In the genomic region with DNA sequence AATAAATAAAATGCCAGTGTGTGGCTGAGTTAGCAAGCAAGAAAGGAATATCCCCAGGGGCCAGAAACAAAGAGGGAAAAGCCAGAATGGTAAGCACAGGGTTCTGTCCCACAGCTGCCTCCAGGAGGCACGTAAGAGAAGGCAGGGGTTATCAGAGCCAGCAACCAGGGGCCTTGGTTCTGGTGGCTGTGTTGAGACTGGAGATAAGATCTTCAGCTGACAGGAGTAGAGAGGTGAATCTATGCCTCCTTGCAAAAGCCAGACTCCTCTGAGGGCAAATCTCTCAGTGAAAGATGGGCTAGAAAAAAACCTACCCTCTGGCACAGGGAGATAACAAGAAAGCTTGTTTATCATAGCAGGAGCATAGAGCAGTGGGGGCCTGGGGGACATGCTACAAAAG, we compare ENCODE assay signal across 18 cellular contexts. TPM values are rescaled to one million over a fixed set of nuclear protein-coding genes. Genes with fewer than 3 reads are reported as not detected.
DNase-seq lines count a peak whose midpoint lies in the region; ATAC-seq and TF ChIP-seq lines count a peak whose summit lies in the region.
"Had no signal": no experiment of that assay in that cellular context is flagged by ENCODE, and none has a peak within 500 bp of the region (broad histone marks: within the 10 kb centered on the region; RNA-seq: fewer than 3 reads in every experiment).

No MANE protein-coding gene starts in this region.

- TF ChIP-seq CTCF in BE2C (IDR thresholded peaks at IDR 0.05; ENCODE audit: low read depth, low read length) (peak; percentile 27; the same call in 1 of the 2 replicates), DND-41 (IDR thresholded peaks at IDR 0.05; ENCODE audit: borderline replicate concordance, extremely low read depth, low read length, poor library complexity, severe bottlenecking) (no peak), VCaP (conservative IDR thresholded peaks at IDR 0.05) (peak; percentile 32)

- ATAC-seq in DND-41 (ENCODE audit: insufficient read depth, low read depth) = 0 out of 3 replicates have a peak, but pooled peaks have one; percentile 39
- ATAC-seq: gastrocnemius medialis; stimulated activated naive CD8-positive, alpha-beta T cell treated with anti-CD3 and anti-CD28 coated beads, Interleukin-15, Interleukin-2, amounts not matched to agents 100 U/mL and 50 U/mL, for 24 hours had no signal

- H3K27me3 ChIP-seq in BE2C (no peaks in the 10 kb centered on the region), DND-41 (ENCODE audit: insufficient read depth, low read length, poor library complexity) (peaks cover 3% of the 10 kb centered on the region)
- H3K27me3 ChIP-seq: Peyer's patch had no signal

- H3K4me1 ChIP-seq in BE2C = peaks cover 29% of the 10 kb centered on the region
- H3K4me1 ChIP-seq in DND-41 (ENCODE audit: insufficient read depth, low read length) = no peaks in the 10 kb centered on the region
- H3K4me1 ChIP-seq: gastrocnemius medialis had no signal

- H3K36me3 Mint-ChIP-seq in activated naive CD4-positive, alpha-beta T cell treated with anti-CD3 and anti-CD28 coated beads, Interleukin-2, amount 10 ng/mL, durations not matched to agents 7 days and 5 days = no peaks in the 10 kb centered on the region

- no peaks in the 10 kb centered on the region for H4K20me1 ChIP-seq in DND-41 (ENCODE audit: insufficient read depth, low read length)

- no peaks in the 10 kb centered on the region for H3K4me1 Mint-ChIP-seq in activated naive CD4-positive, alpha-beta T cell treated with anti-CD3 and anti-CD28 coated beads, Interleukin-2, amount 10 ng/mL, durations not matched to agents 7 days and 5 days
- H3K4me1 Mint-ChIP-seq: nephron had no signal

- H3K4me3 Mint-ChIP-seq in activated naive CD4-positive, alpha-beta T cell treated with anti-CD3 and anti-CD28 coated beads, Interleukin-2, amount 10 ng/mL, durations not matched to agents 7 days and 5 days = no peak overlapping the region
- H3K4me3 Mint-ChIP-seq: nephron had no signal

- no peak overlapping the region for H2AFZ ChIP-seq in DND-41 (ENCODE audit: low read depth, low read length)

- no peak overlapping the region for H3K27ac ChIP-seq in DND-41 (ENCODE audit: low read length)
- H3K27ac ChIP-seq in VCaP = peak overlapping the region; percentile 80
- H3K27ac ChIP-seq: gastrocnemius medialis, HL-60, Peyer's patch had no signal

- DNase-seq in BE2C (peak; percentile 71), DND-41 (no peak), NCI-H2107 (lab: John Stamatoyannopoulos, UW) (peak; percentile 6), glomerular visceral epithelial cell (ENCODE audit: extremely low spot score) (no peak), H4 (ENCODE audit: low spot score) (no peak), SHP77 (lab: John Stamatoyannopoulos, UW) (no peak)
- no peak for DNase-seq in activated naive CD4-positive, alpha-beta T cell treated with anti-CD3 and anti-CD28 coated beads, Interleukin-2, amount 10 ng/mL, durations not matched to agents 7 days and 5 days
- DNase-seq: activated CD4-positive, alpha-beta T cell treated with anti-CD3 and anti-CD28 coated beads for 1 hour; activated gamma-delta T cell treated with Interleukin-2 at 50 U/mL for 16 hours; gastrocnemius medialis; Kasumi-1; NCI-H524; Peyer's patch; stimulated activated naive CD8-positive, alpha-beta T cell treated with anti-CD3 and anti-CD28 coated beads, Interleukin-15, Interleukin-2, amounts not matched to agents 100 U/mL and 50 U/mL, for 24 hours had no signal

- H3K9ac ChIP-seq in DND-41 (ENCODE audit: low read depth, low read length) = no peak overlapping the region

- H3K4me3 ChIP-seq in BE2C (ENCODE audit: low read depth, low read length) = no peak overlapping the region
- H3K4me3 ChIP-seq in DND-41 (ENCODE audit: low read depth in 1 of 2, low read length in 2 of 2) = no peak overlapping the region
- H3K4me3 ChIP-seq: gastrocnemius medialis, lung, Peyer's patch had no signal

- H3K79me2 ChIP-seq in DND-41 (ENCODE audit: insufficient read depth, low read length) = no peaks in the 10 kb centered on the region

- H3K9me3 ChIP-seq in BE2C = no peaks in the 10 kb centered on the region
- H3K9me3 ChIP-seq in DND-41 (ENCODE audit: insufficient read depth, low read length, severe bottlenecking) = no peaks in the 10 kb centered on the region
- H3K9me3 ChIP-seq: gastrocnemius medialis, Peyer's patch had no signal

- no peak overlapping the region for H3K4me2 ChIP-seq in DND-41 (ENCODE audit: insufficient read depth, low read length)

- H3K36me3 ChIP-seq in BE2C (no peaks in the 10 kb centered on the region), DND-41 (ENCODE audit: insufficient read depth, low read length) (no peaks in the 10 kb centered on the region)
- H3K36me3 ChIP-seq: gastrocnemius medialis, Peyer's patch had no signal

- H3K9me3 Mint-ChIP-seq in activated naive CD4-positive, alpha-beta T cell treated with anti-CD3 and anti-CD28 coated beads, Interleukin-2, amount 10 ng/mL, durations not matched to agents 7 days and 5 days = no peaks in the 10 kb centered on the region

- H3K27ac Mint-ChIP-seq in activated naive CD4-positive, alpha-beta T cell treated with anti-CD3 and anti-CD28 coated beads, Interleukin-2, amount 10 ng/mL, durations not matched to agents 7 days and 5 days = no peak overlapping the region
- H3K27ac Mint-ChIP-seq: nephron had no signal

- peaks cover 56% of the 10 kb centered on the region for H3K27me3 Mint-ChIP-seq in activated naive CD4-positive, alpha-beta T cell treated with anti-CD3 and anti-CD28 coated beads, Interleukin-2, amount 10 ng/mL, durations not matched to agents 7 days and 5 days

- CTCF ChIA-PET in activated naive CD4-positive, alpha-beta T cell treated with anti-CD3 and anti-CD28 coated beads, Interleukin-2, amount 10 ng/mL, durations not matched to agents 7 days and 5 days (lab: Charles Lee) = no interaction called here

RNA-seq across cellular contexts. Expression of a gene that starts 29.8 kb away (rescaled TPM):
- polyA plus RNA-seq in BE2C (2012; ENCODE audit: insufficient read depth, insufficient read length, low read depth) = 5.0 TPM
- total RNA-seq in H4 (2014; rRNA removed; shearing (Covaris generic)) = not detected in 2 replicates

RNA-seq across cellular contexts. Expression of a gene that starts 57.6 kb away (rescaled TPM):
- 51.4 TPM for polyA plus RNA-seq in BE2C (2012; ENCODE audit: insufficient read depth, insufficient read length, low read depth)
- total RNA-seq in H4 (2014; rRNA removed; shearing (Covaris generic)) = 20.2 and 26.5 TPM in 2 replicates

Comparison
In these comparisons a context has a peak if more than half of its experiments do, and no peak if none do; other contexts are left out.
1. DNase-seq: peak in BE2C (single experiment) and NCI-H2107 (single experiment); none in DND-41 (single experiment), glomerular visceral epithelial cell (single experiment), H4 (single experiment), SHP77 (0 of 2) and activated naive CD4-positive, alpha-beta T cell treated with anti-CD3 and anti-CD28 coated beads, Interleukin-2, amount 10 ng/mL, durations not matched to agents 7 days and 5 days (single experiment).